ENCODE assay signal across 25 cellular contexts in genomic region chr2:200653021-200653420, GRCh38.
"Had no signal": no experiment of that assay in that cellular context is flagged by ENCODE, and none has a peak within 500 bp of the region (broad histone marks: within the 10 kb centered on the region; RNA-seq: fewer than 3 reads in every experiment).

No MANE protein-coding gene starts in this region.

- H3K9me3 ChIP-seq: heart right ventricle, left ventricle myocardium inferior, neutrophil, sigmoid colon, spleen, suprapubic skin, thoracic aorta, tibial artery, upper lobe of right lung had no signal

- H3K36me3 ChIP-seq: heart right ventricle, left ventricle myocardium inferior, neural progenitor cell, neutrophil, sigmoid colon, spleen, thoracic aorta, upper lobe of right lung had no signal

- DNase-seq: heart right ventricle; kidney glomerular epithelial cell; left cardiac atrium; left ventricle myocardium inferior; mesendoderm; naive B cell; natural killer cell; nephron progenitor cell; occipital lobe; right cardiac atrium; sigmoid colon; small intestine; spleen; stimulated activated CD4-positive, alpha-beta T cell treated with anti-CD3 and anti-CD28 coated beads, Interleukin-4, amount 100 ng/mL, for 24 hours; stimulated activated naive CD4-positive, alpha-beta T cell; tibial artery; trophoblast cell; upper lobe of right lung had no signal

- H3K4me2 ChIP-seq: neural progenitor cell had no signal

- H3K9ac ChIP-seq: neural progenitor cell had no signal

- H2AFZ ChIP-seq: neural progenitor cell had no signal

- ATAC-seq: heart right ventricle; left cardiac atrium; natural killer cell; right cardiac atrium; stimulated activated effector memory CD8-positive, alpha-beta T cell treated with anti-CD3 and anti-CD28 coated beads, Interleukin-12 subunit alpha, Interleukin-12 subunit beta, amount 100 ng/mL, for 72 hours; upper lobe of right lung had no signal

- H3K27me3 ChIP-seq: neural progenitor cell, neutrophil, sigmoid colon, suprapubic skin, tibial artery, upper lobe of right lung had no signal

- H3K27ac ChIP-seq: heart right ventricle, left ventricle myocardium inferior, neural progenitor cell, neutrophil, sigmoid colon, spleen, suprapubic skin, thoracic aorta, tibial artery, upper lobe of right lung had no signal

- H3K4me1 ChIP-seq: heart right ventricle, left ventricle myocardium inferior, sigmoid colon, spleen, suprapubic skin, tibial artery, upper lobe of right lung had no signal

- FAIRE-seq: small intestine, urothelium cell line had no signal

- H3K4me3 ChIP-seq: heart right ventricle, left ventricle myocardium inferior, lung, neural progenitor cell, sigmoid colon, spleen, suprapubic skin, thoracic aorta, tibial artery, upper lobe of right lung had no signal
